In genomic region chr18:32770651-32771168, GRCh38 we compare ENCODE assay signal across 9 cellular contexts. TPM values are rescaled to one million over a fixed set of nuclear protein-coding genes. Genes with fewer than 3 reads are reported as not detected.
A peak's percentile ranks its signal among the peaks of the same experiment; 100 is the strongest.
DNase-seq lines count a peak whose midpoint lies in the region; ATAC-seq and TF ChIP-seq lines count a peak whose summit lies in the region.
"Had no signal": no experiment of that assay in that cellular context is flagged by ENCODE, and none has a peak within 500 bp of the region (broad histone marks: within the 10 kb centered on the region; RNA-seq: fewer than 3 reads in every experiment).

No MANE protein-coding gene starts in this region.

- peaks cover 40% of the 10 kb centered on the region for H3K27me3 Mint-ChIP-seq in brain
- peaks cover 83% of the 10 kb centered on the region for H3K27me3 Mint-ChIP-seq in mesothelial cell of epicardium (ENCODE audit: low read depth)

- TF ChIP-seq POLR2A in thyroid gland (IDR thresholded peaks at IDR 0.05), result no peak

- H3K9me3 ChIP-seq in thyroid gland, result no peaks in the 10 kb centered on the region

- peak overlapping the region; percentile 78 to 90 (median 88) for H3K4me3 Mint-ChIP-seq in brain
- H3K4me3 Mint-ChIP-seq in mesothelial cell of epicardium, result peak overlapping the region; percentile 65

- TF ChIP-seq CTCF in brain (conservative IDR thresholded peaks at IDR 0.05), result no peak
- no peak for TF ChIP-seq CTCF in mesothelial cell of epicardium (IDR thresholded peaks at IDR 0.05; ENCODE audit: unreplicated experiment)
- TF ChIP-seq CTCF in thyroid gland (IDR thresholded peaks at IDR 0.05), result no peak

- peak overlapping the region; percentile 89 to 96 (median 92) for H3K27ac ChIP-seq in thyroid gland

- H3K27ac Mint-ChIP-seq in brain, result peak overlapping the region in 2 of 5 experiments; percentile 77 to 96
- no peak overlapping the region for H3K27ac Mint-ChIP-seq in mesothelial cell of epicardium

- peak overlapping the region; percentile 13 to 69 (median 61) for H3K4me3 ChIP-seq in thyroid gland (replicated peaks in 1 of 3)

- WGBS in thyroid gland, 2 donors, result 1% methylated on average over 22 to 29 of the region's 34 CpGs

- DNase-seq in NCI-H510A (lab: John Stamatoyannopoulos, UW), result peak; percentile 33
- no peak for DNase-seq in NCI-H510A treated with DMSO at 0.1 percent for 48 hours (lab: John Stamatoyannopoulos, UW)
- no peak for DNase-seq in mesothelial cell of epicardium (ENCODE audit: low spot score in 2 of 2, unreplicated experiment in 2 of 2)
- DNase-seq in thyroid gland, result peak; percentile 42 to 50
- no peak for DNase-seq in head of caudate nucleus

- H3K9me3 Mint-ChIP-seq in brain, result no peaks in the 10 kb centered on the region
- H3K9me3 Mint-ChIP-seq in mesothelial cell of epicardium, result no peaks in the 10 kb centered on the region

- ATAC-seq in GM21619 (IDR thresholded peaks at IDR 0.05; ENCODE audit: unreplicated experiment) (no peak), GM21360 (IDR thresholded peaks at IDR 0.05; ENCODE audit: unreplicated experiment) (no peak)

- intact Hi-C loops in thyroid gland (cut with DNase I) (no loop called here), head of caudate nucleus (cut with DNase I) (no loop called here)

- H3K27me3 ChIP-seq in thyroid gland, result no peaks in the 10 kb centered on the region

- peaks cover 28 to 29% of the 10 kb centered on the region in 2 donors for H3K4me1 ChIP-seq in thyroid gland

- peaks cover 47% of the 10 kb centered on the region for H3K4me1 Mint-ChIP-seq in brain
- H3K4me1 Mint-ChIP-seq in mesothelial cell of epicardium, result peaks cover 22% of the 10 kb centered on the region

- no peaks in the 10 kb centered on the region for H3K36me3 ChIP-seq in thyroid gland

- H3K36me3 Mint-ChIP-seq in brain (no peaks in the 10 kb centered on the region), mesothelial cell of epicardium (no peaks in the 10 kb centered on the region)

RNA-seq across cellular contexts. Expression of gene KLHL14, which starts 2.1 kb away (rescaled TPM):
- polyA plus RNA-seq in brain (ENCODE audit: insufficient read depth, low read depth, low replicate concordance), result 9.5 TPM
- total RNA-seq in mesothelial cell of epicardium (0.04 to 0.11 TPM (median 0.09 TPM) in 3 replicates), thyroid gland (10 to 100 TPM; 18.9 to 36.5 (median 29.3) TPM)
- total RNA-seq: fibroblast of villous mesenchyme had no signal

Comparison
In these comparisons a context has a peak if more than half of its experiments do, and no peak if none do; other contexts are left out.
1. DNase-seq: peak in NCI-H510A (single experiment) and thyroid gland (2 of 2); none in NCI-H510A treated with DMSO at 0.1 percent for 48 hours (single experiment), mesothelial cell of epicardium (0 of 2) and head of caudate nucleus (0 of 42).
2. RNA of gene KLHL14, which starts 2.1 kb away (total RNA-seq): 18.9 to 36.5 TPM in thyroid gland; 0.04 to 0.11 TPM in mesothelial cell of epicardium; every median in the first group is over 10 times any median in the second.